Comparison of ENCODE assay signal across 1 cellular context in the genomic region with DNA sequence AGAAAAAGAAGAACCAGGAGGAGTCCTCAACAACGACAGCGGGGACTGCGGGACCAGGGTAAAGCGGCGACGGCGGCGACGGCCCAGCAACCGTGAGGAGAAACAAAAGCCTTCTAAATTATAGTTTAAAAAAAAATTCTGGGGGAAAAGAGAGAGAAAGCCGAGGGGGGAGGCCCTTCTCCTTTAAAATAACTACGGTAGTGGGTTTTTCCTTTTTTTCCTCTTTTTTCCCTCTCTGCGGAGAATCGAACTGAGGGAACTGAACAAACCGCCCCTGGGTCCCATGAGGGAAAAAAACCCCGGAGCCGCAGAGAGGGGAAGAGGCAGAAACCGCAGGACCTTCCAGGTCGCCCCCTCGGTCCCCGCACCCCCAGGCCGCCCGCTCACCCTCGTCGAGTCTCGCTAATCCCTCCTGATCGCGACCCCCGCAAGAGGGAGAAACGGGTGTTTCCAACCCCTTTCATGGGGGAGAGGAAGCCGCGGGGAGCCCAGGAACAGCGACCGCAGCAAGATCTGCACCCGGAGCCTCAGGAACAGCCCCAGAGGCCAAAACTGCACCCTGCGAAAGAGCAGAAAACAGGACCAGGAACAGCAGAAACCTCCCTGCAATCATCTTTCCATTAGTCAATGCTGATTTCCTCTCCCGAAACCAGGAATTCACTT.
TF ChIP-seq lines count a peak whose summit lies in the region.

No MANE protein-coding gene starts in this region.

TF ChIP-seq in IMR-90, 13 proteins besides CTCF, POLR2A, EP300 and RAD21 (continued from another document):
- TF ChIP-seq MAZ (IDR thresholded peaks at IDR 0.05; ENCODE audit: borderline replicate concordance, low read depth, low read length) (no peak), MAFK (IDR thresholded peaks at IDR 0.05; ENCODE audit: low read depth, low read length) (no peak), FOS (IDR thresholded peaks at IDR 0.05; ENCODE audit: low read depth, low read length) (no peak), NFE2L2 (IDR thresholded peaks at IDR 0.05; ENCODE audit: low read depth, low read length) (no peak), SMC3 (IDR thresholded peaks at IDR 0.05; ENCODE audit: low read depth, low read length) (no peak), MXI1 (IDR thresholded peaks at IDR 0.05; ENCODE audit: borderline replicate concordance, low read depth, low read length) (no peak), RCOR1 (IDR thresholded peaks at IDR 0.05; ENCODE audit: insufficient replicate concordance, low read length) (no peak), RFX5 (IDR thresholded peaks at IDR 0.05; ENCODE audit: low read depth, low read length) (no peak), CEBPB (IDR thresholded peaks at IDR 0.05; ENCODE audit: low read depth, low read length) (no peak)
- TF ChIP-seq, protein P1, sequence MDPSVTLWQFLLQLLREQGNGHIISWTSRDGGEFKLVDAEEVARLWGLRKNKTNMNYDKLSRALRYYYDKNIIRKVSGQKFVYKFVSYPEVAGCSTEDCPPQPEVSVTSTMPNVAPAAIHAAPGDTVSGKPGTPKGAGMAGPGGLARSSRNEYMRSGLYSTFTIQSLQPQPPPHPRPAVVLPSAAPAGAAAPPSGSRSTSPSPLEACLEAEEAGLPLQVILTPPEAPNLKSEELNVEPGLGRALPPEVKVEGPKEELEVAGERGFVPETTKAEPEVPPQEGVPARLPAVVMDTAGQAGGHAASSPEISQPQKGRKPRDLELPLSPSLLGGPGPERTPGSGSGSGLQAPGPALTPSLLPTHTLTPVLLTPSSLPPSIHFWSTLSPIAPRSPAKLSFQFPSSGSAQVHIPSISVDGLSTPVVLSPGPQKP (IDR thresholded peaks at IDR 0.05; ENCODE audit: borderline replicate concordance, low read depth, low read length), result no peak
- TF ChIP-seq, protein P2, sequence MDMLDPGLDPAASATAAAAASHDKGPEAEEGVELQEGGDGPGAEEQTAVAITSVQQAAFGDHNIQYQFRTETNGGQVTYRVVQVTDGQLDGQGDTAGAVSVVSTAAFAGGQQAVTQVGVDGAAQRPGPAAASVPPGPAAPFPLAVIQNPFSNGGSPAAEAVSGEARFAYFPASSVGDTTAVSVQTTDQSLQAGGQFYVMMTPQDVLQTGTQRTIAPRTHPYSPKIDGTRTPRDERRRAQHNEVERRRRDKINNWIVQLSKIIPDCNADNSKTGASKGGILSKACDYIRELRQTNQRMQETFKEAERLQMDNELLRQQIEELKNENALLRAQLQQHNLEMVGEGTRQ (IDR thresholded peaks at IDR 0.05; ENCODE audit: low read depth, low read length), result no peak
